In genomic region chr14:105012171-105012985, GRCh38 we compare ENCODE assay signal across 9 cellular contexts. TPM values are rescaled to one million over a fixed set of nuclear protein-coding genes. Genes with fewer than 3 reads are reported as not detected.
DNase-seq lines count a peak whose midpoint lies in the region; TF ChIP-seq lines count a peak whose summit lies in the region.
"Had no signal": no experiment of that assay in that cellular context is flagged by ENCODE, and none has a peak within 500 bp of the region (broad histone marks: within the 10 kb centered on the region; RNA-seq: fewer than 3 reads in every experiment).

No MANE protein-coding gene starts in this region.

- no peak overlapping the region for H2BK120ac ChIP-seq in mesenchymal stem cell (ENCODE audit: low read depth, low read length)

- DNase-seq in AG09319 (ENCODE audit: extremely low read depth, low read depth) (no peak), cardiac fibroblast (ENCODE audit: low read depth in 2 of 2) (no peak), mesenchymal stem cell (no peak), Ammon's horn (ENCODE audit: low spot score) (no peak), RPMI8226 (no peak), GDM1 (lab: John Stamatoyannopoulos, UW) (no peak), NCI-H774 (lab: John Stamatoyannopoulos, UW) (no peak)
- DNase-seq: DMS79 had no signal

- peak; percentile 7 for TF ChIP-seq CTCF in AG09319 (IDR thresholded peaks at IDR 0.05; ENCODE audit: low read depth, low read length)
- 0 out of 2 replicates have a peak, but pooled peaks have one; percentile 28 for TF ChIP-seq CTCF in HEK293 (tag by site-specific recombination; IDR thresholded peaks at IDR 0.05)
- TF ChIP-seq CTCF in cardiac fibroblast (IDR thresholded peaks at IDR 0.05; ENCODE audit: low read depth, low read length), result peak; percentile 12

- H4K91ac ChIP-seq in mesenchymal stem cell (ENCODE audit: low read length), result peak overlapping the region; percentile 55

- H4K8ac ChIP-seq in mesenchymal stem cell (ENCODE audit: low read length), result peak overlapping the region; percentile 31

- no peaks in the 10 kb centered on the region for H3K9me3 ChIP-seq in HEK293 (ENCODE audit: control insufficient read depth, insufficient read depth, low read depth, low read length)
- no peaks in the 10 kb centered on the region for H3K9me3 ChIP-seq in mesenchymal stem cell (ENCODE audit: control insufficient read depth, low read length)

- no peak overlapping the region for H2AFZ ChIP-seq in mesenchymal stem cell (ENCODE audit: low read depth, low read length)

- peak overlapping the region; percentile 28 to 59 for H3K18ac ChIP-seq in mesenchymal stem cell (ENCODE audit: low read depth in 1 of 2, low read length in 2 of 2)

- peak overlapping the region; percentile 9; the same call in 1 of the 2 replicates for H3K27ac ChIP-seq in HEK293 (ENCODE audit: extremely low read depth, low read depth, low read length)
- H3K27ac ChIP-seq in mesenchymal stem cell (ENCODE audit: low read length, poor library complexity, severe bottlenecking), result no peak overlapping the region

- no peak overlapping the region for H2AK5ac ChIP-seq in mesenchymal stem cell (ENCODE audit: low read length, severe bottlenecking)

- WGBS in mesenchymal stem cell, result 93% methylated on average over 19 of the region's 23 CpGs

- H3K27me3 ChIP-seq in mesenchymal stem cell (ENCODE audit: control insufficient read depth in 1 of 2, insufficient read depth in 1 of 2, low read length in 2 of 2), result no peaks in the 10 kb centered on the region

- no peak overlapping the region for H2BK5ac ChIP-seq in mesenchymal stem cell (ENCODE audit: low read depth, low read length, poor library complexity, severe bottlenecking)

- no peak overlapping the region for H3K14ac ChIP-seq in mesenchymal stem cell (ENCODE audit: low read length in 2 of 2)

- H3K4me3 ChIP-seq in HEK293 (ENCODE audit: low read depth, low read length) (no peak overlapping the region), cardiac fibroblast (replicated peaks in 1 of 2; ENCODE audit: low read depth in 2 of 2, low read length in 2 of 2) (no peak overlapping the region), mesenchymal stem cell (ENCODE audit: insufficient read depth in 1 of 2, low read depth in 1 of 2, low read length in 2 of 2) (no peak overlapping the region)

- no peak overlapping the region for H3K4ac ChIP-seq in mesenchymal stem cell (ENCODE audit: low read depth in 1 of 2, low read length in 2 of 2)

- H3K4me2 ChIP-seq in mesenchymal stem cell (ENCODE audit: low read length, poor library complexity, severe bottlenecking), result no peak overlapping the region

- POLR2A ChIA-PET in HEK293 (lab: Yijun Ruan, JAX), result interaction anchor here (0.6 kb wide), 2 partner anchors 36 to 73 kb away, joined by 5 read pairs; no protein-coding TSS in a partner anchor

- peaks cover 2% of the 10 kb centered on the region for H3K79me1 ChIP-seq in mesenchymal stem cell (replicated peaks; ENCODE audit: low read length, poor library complexity, severe bottlenecking)

- no peak overlapping the region for H2BK12ac ChIP-seq in mesenchymal stem cell (ENCODE audit: low read length in 2 of 2)

- no peak overlapping the region for H3K9ac ChIP-seq in mesenchymal stem cell (ENCODE audit: low read length)

- H3K36me3 ChIP-seq in HEK293 (ENCODE audit: control insufficient read depth in 2 of 2, insufficient read depth in 1 of 2, low read length in 2 of 2), result peaks cover 18 to 71% of the 10 kb centered on the region in 2 experiments
- H3K36me3 ChIP-seq in mesenchymal stem cell (ENCODE audit: control insufficient read depth in 1 of 2, insufficient read depth in 2 of 2, low read depth in 1 of 2, low read length in 2 of 2), result peaks cover 34 to 41% of the 10 kb centered on the region in 2 experiments

- H2BK15ac ChIP-seq in mesenchymal stem cell (ENCODE audit: low read depth, poor library complexity, severe bottlenecking), result no peak overlapping the region

- CTCF ChIA-PET in HEK293 (lab: Yijun Ruan, JAX), result interaction anchor here (0.6 to 5.7 kb wide), 4 partner anchors 10 to 33 kb away, joined by 3 to 32 read pairs (median 5); no protein-coding TSS in a partner anchor

- peak overlapping the region in 1 of 2 experiments; percentile 53 for H3K23ac ChIP-seq in mesenchymal stem cell (ENCODE audit: low read length in 2 of 2)

- H3K4me1 ChIP-seq in HEK293 (ENCODE audit: control insufficient read depth, insufficient read depth, low read length), result peaks cover 12% of the 10 kb centered on the region
- H3K4me1 ChIP-seq in mesenchymal stem cell (ENCODE audit: control insufficient read depth, insufficient read depth, low read depth, low read length), result peaks cover 38% of the 10 kb centered on the region

TF ChIP-seq in HEK293, 187 proteins besides CTCF, POLR2A, EP300 and RAD21:
- TF ChIP-seq KLF1 (tag by site-specific recombination; IDR thresholded peaks at IDR 0.05), result peak; percentile 23; the same call in 1 of the 2 replicates
- no peak for TF ChIP-seq ZNF658 (tag by site-specific recombination; IDR thresholded peaks at IDR 0.05)
- TF ChIP-seq ZNF600 (tag by site-specific recombination; IDR thresholded peaks at IDR 0.05), result peak; percentile 45
- TF ChIP-seq, protein P1, sequence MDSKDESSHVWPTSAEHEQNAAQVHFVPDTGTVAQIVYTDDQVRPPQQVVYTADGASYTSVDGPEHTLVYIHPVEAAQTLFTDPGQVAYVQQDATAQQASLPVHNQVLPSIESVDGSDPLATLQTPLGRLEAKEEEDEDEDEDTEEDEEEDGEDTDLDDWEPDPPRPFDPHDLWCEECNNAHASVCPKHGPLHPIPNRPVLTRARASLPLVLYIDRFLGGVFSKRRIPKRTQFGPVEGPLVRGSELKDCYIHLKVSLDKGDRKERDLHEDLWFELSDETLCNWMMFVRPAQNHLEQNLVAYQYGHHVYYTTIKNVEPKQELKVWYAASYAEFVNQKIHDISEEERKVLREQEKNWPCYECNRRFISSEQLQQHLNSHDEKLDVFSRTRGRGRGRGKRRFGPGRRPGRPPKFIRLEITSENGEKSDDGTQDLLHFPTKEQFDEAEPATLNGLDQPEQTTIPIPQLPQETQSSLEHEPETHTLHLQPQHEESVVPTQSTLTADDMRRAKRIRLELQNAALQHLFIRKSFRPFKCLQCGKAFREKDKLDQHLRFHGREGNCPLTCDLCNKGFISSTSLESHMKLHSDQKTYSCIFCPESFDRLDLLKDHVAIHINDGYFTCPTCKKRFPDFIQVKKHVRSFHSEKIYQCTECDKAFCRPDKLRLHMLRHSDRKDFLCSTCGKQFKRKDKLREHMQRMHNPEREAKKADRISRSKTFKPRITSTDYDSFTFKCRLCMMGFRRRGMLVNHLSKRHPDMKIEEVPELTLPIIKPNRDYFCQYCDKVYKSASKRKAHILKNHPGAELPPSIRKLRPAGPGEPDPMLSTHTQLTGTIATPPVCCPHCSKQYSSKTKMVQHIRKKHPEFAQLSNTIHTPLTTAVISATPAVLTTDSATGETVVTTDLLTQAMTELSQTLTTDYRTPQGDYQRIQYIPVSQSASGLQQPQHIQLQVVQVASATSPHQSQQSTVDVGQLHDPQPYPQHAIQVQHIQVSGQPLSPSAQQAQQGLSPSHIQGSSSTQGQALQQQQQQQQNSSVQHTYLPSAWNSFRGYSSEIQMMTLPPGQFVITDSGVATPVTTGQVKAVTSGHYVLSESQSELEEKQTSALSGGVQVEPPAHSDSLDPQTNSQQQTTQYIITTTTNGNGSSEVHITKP (tag by site-specific recombination; IDR thresholded peaks at IDR 0.05), result peak; percentile 85
- no peak for TF ChIP-seq ZNF132 (tag by site-specific recombination; IDR thresholded peaks at IDR 0.05; ENCODE audit: borderline replicate concordance)
- TF ChIP-seq ZNF561 (tag by site-specific recombination; IDR thresholded peaks at IDR 0.05; ENCODE audit: borderline replicate concordance), result no peak

RNA-seq across cellular contexts. Expression of gene CDCA4, which starts 8.5 kb away (rescaled TPM):
- 8.8 TPM for polyA plus RNA-seq in mesenchymal stem cell (2013, experiment 1 of 2)
- 8.9 TPM for polyA plus RNA-seq in mesenchymal stem cell (2013, experiment 2 of 2)

RNA-seq across cellular contexts. Expression of gene CLBA1, which starts 26.8 kb away (rescaled TPM):
- 5.1 TPM for polyA plus RNA-seq in mesenchymal stem cell (2013, experiment 1 of 2)
- 5.4 TPM for polyA plus RNA-seq in mesenchymal stem cell (2013, experiment 2 of 2)

RNA-seq across cellular contexts. Expression of gene AHNAK2, which starts 34.2 kb away (rescaled TPM):
- 21.6 TPM for polyA plus RNA-seq in mesenchymal stem cell (2013, experiment 1 of 2)
- polyA plus RNA-seq in mesenchymal stem cell (2013, experiment 2 of 2), result 19.4 TPM

RNA-seq across cellular contexts. Expression of gene GPR132, which starts 52.9 kb away (rescaled TPM):
- polyA plus RNA-seq in mesenchymal stem cell (2013, experiment 1 of 2), result 0.03 TPM
- 0.01 TPM for polyA plus RNA-seq in mesenchymal stem cell (2013, experiment 2 of 2)
